8 cellular contexts compared by ENCODE assay signal in genomic region chr6:37566209-37566859, GRCh38.
DNase-seq lines count a peak whose midpoint lies in the region; ATAC-seq lines count a peak whose summit lies in the region.

No MANE protein-coding gene starts in this region.

- H3K27me3 ChIP-seq in CD4-positive, alpha-beta memory T cell (ENCODE audit: insufficient read depth, low read length), result no peaks in the 10 kb centered on the region

- H3K27me3 Mint-ChIP-seq in CD4-positive, alpha-beta memory T cell, result no peaks in the 10 kb centered on the region

- peak overlapping the region; percentile 46 to 77 (median 66) for H3K4me3 Mint-ChIP-seq in CD4-positive, alpha-beta memory T cell

- no peaks in the 10 kb centered on the region for H3K36me3 Mint-ChIP-seq in CD4-positive, alpha-beta memory T cell

- no peaks in the 10 kb centered on the region for H3K9me3 ChIP-seq in CD4-positive, alpha-beta memory T cell (ENCODE audit: control insufficient read depth in 1 of 2, low read length in 2 of 2)

- H3K4me1 Mint-ChIP-seq in CD4-positive, alpha-beta memory T cell, result peaks cover 0 to 10% (median 5%) of the 10 kb centered on the region in 4 donors

- peak overlapping the region in 6 of 7 donors; percentile 31 to 87 (median 70) for H3K27ac Mint-ChIP-seq in CD4-positive, alpha-beta memory T cell

- POLR2A ChIA-PET in CD4-positive, alpha-beta memory T cell (lab: Charles Lee; ENCODE audit: partially characterized antibody), result interaction anchor here (0.9 to 2.5 kb wide), 13 partner anchors 13 to 87 kb away, joined by 3 to 37 read pairs (median 4); partner anchors contain the start of gene CCDC167

- CTCF ChIA-PET in CD4-positive, alpha-beta memory T cell (lab: Charles Lee; ENCODE audit: partially characterized antibody), result interaction anchor here (0.6 to 10.1 kb wide), 41 partner anchors 7 to 546 kb away, joined by 3 to 131 read pairs (median 5); no protein-coding TSS in a partner anchor

- intact Hi-C loops in CD4-positive, alpha-beta memory T cell (cut with micrococcal nuclease), result loop anchor here (1.0 to 2.0 kb wide), 5 partner anchors 49 to 242 kb away; no protein-coding TSS in a partner anchor

- peak; percentile 32 for ATAC-seq in GM21717 (IDR thresholded peaks at IDR 0.05; ENCODE audit: unreplicated experiment)
- ATAC-seq in activated CD4-positive, CD25-positive, alpha-beta regulatory T cell treated with anti-CD3 and anti-CD28 coated beads, Interleukin-2, amount 50 U/mL, for 24 hours, result peak; percentile 81 to 87
- ATAC-seq in left lobe of liver, result peak; percentile 95
- no peak for ATAC-seq in GM18873 (IDR thresholded peaks at IDR 0.05; ENCODE audit: low FRiP score, unreplicated experiment)

- H3K27ac ChIP-seq in CD4-positive, alpha-beta memory T cell (ENCODE audit: low read depth, low read length), result no peak overlapping the region
- no peak overlapping the region for H3K27ac ChIP-seq in caudate nucleus (ENCODE audit: low read depth, low read length)

- no peaks in the 10 kb centered on the region for H3K36me3 ChIP-seq in CD4-positive, alpha-beta memory T cell (ENCODE audit: insufficient read depth, low read length)

- no peaks in the 10 kb centered on the region for H3K4me1 ChIP-seq in CD4-positive, alpha-beta memory T cell (ENCODE audit: insufficient read depth, low read length)

- H3K9me3 Mint-ChIP-seq in CD4-positive, alpha-beta memory T cell, result peaks cover 0 to 3% (median 0%) of the 10 kb centered on the region in 8 donors

- peak; percentile 64 to 74 (median 69) for DNase-seq in CD4-positive, alpha-beta memory T cell
- peak; percentile 61 for DNase-seq in NCI-H146 treated with DMSO at 0.1 percent for 48 hours (lab: John Stamatoyannopoulos, UW; ENCODE audit: unreplicated experiment)
- DNase-seq in caudate nucleus (lab: John Stamatoyannopoulos, UW), result peak in 54 of 61 donors; percentile 6 to 80 (median 46)
- peak; percentile 57 for DNase-seq in left lobe of liver (ENCODE audit: low spot score)
- peak; percentile 57 to 78 for DNase-seq in stimulated activated CD4-positive, alpha-beta T cell treated with anti-CD3 and anti-CD28 coated beads, Interleukin-4, amount 100 ng/mL, for 4 hours

- peak overlapping the region in 1 of 2 donors; percentile 43 for H3K4me3 ChIP-seq in CD4-positive, alpha-beta memory T cell (ENCODE audit: low read length in 2 of 2)
